Comparison of ENCODE assay signal across 19 cellular contexts in genomic region chr1:112594208-112594876, GRCh38.
"Had no signal": no experiment of that assay in that cellular context is flagged by ENCODE, and none has a peak within 500 bp of the region (broad histone marks: within the 10 kb centered on the region; RNA-seq: fewer than 3 reads in every experiment).

No MANE protein-coding gene starts in this region.

- H3K27me3 Mint-ChIP-seq: activated naive CD4-positive, alpha-beta T cell treated with anti-CD3 and anti-CD28 coated beads, Interleukin-2, amount 10 ng/mL, durations not matched to agents 7 days and 5 days; stimulated activated naive CD8-positive, alpha-beta T cell treated with anti-CD3 and anti-CD28 coated beads, Interleukin-15, Interleukin-2, amounts not matched to agents 100 ng/mL and 50 ng/mL, for 24 hours had no signal

- H3K4me3 ChIP-seq: ascending aorta, gastroesophageal sphincter, heart left ventricle, tibial nerve, uterus had no signal

- H3K9me3 ChIP-seq: ascending aorta, gastroesophageal sphincter, uterus had no signal

- ATAC-seq: activated CD4-positive, CD25-positive, alpha-beta regulatory T cell treated with anti-CD3 and anti-CD28 coated beads, Interleukin-2, amount 50 U/mL, for 24 hours; activated T-cell treated with anti-CD3 and anti-CD28 coated beads, Interleukin-2, amount 50 U/mL, for 4 hours; gastroesophageal sphincter; heart left ventricle; left ventricle myocardium superior had no signal

- H3K9me3 Mint-ChIP-seq: activated naive CD4-positive, alpha-beta T cell treated with anti-CD3 and anti-CD28 coated beads, Interleukin-2, amount 10 ng/mL, durations not matched to agents 7 days and 5 days had no signal

- H3K27ac ChIP-seq: ascending aorta, gastroesophageal sphincter, heart left ventricle, tibial nerve, uterus had no signal

- DNase-seq: activated CD4-positive, alpha-beta T cell treated with anti-CD3 and anti-CD28 coated beads, Interleukin-2, amount 50 U/mL, for 1 hour; activated CD8-positive, alpha-beta memory T cell treated with anti-CD3 and anti-CD28 coated beads, Interleukin-2, amount 50 U/mL, for 4 hours; activated effector memory CD4-positive, alpha-beta T cell treated with Interleukin-2 at 50 U/mL for 16 hours; activated naive CD4-positive, alpha-beta T cell treated with anti-CD3 and anti-CD28 coated beads, Interleukin-2, amount 10 ng/mL, durations not matched to agents 7 days and 5 days; activated T-cell treated with anti-CD3 and anti-CD28 coated beads, Interleukin-2, amount 50 U/mL, for 4 hours; cerebellar nuclear complex; effector CD4-positive, alpha-beta T cell; heart left ventricle; left ventricle myocardium superior; occipital lobe; stimulated activated CD4-positive, alpha-beta T cell treated with anti-CD3 and anti-CD28 coated beads, Interleukin-12 subunit alpha, Interleukin-12 subunit beta, amount 100 ng/mL, for 4 hours; stimulated activated CD4-positive, alpha-beta T cell treated with anti-CD3 and anti-CD28 coated beads, Interleukin-2, amount 100 ng/mL, for 24 hours; T1000; uterus had no signal

- H3K27me3 ChIP-seq: ascending aorta, gastroesophageal sphincter, heart left ventricle, tibial nerve, uterus had no signal

- H3K4me1 ChIP-seq: ascending aorta, gastroesophageal sphincter, heart left ventricle, tibial nerve, uterus had no signal

- H3K4me3 Mint-ChIP-seq: activated naive CD4-positive, alpha-beta T cell treated with anti-CD3 and anti-CD28 coated beads, Interleukin-2, amount 10 ng/mL, durations not matched to agents 7 days and 5 days; activated T-cell treated with anti-CD3 and anti-CD28 coated beads, Interleukin-2, amount 50 U/mL, for 4 hours; stimulated activated naive CD8-positive, alpha-beta T cell treated with anti-CD3 and anti-CD28 coated beads, Interleukin-15, Interleukin-2, amounts not matched to agents 100 ng/mL and 50 ng/mL, for 24 hours had no signal

- H3K36me3 ChIP-seq: uterus had no signal

- H3K4me1 Mint-ChIP-seq: activated naive CD4-positive, alpha-beta T cell treated with anti-CD3 and anti-CD28 coated beads, Interleukin-2, amount 10 ng/mL, durations not matched to agents 7 days and 5 days had no signal

- H3K27ac Mint-ChIP-seq: activated naive CD4-positive, alpha-beta T cell treated with anti-CD3 and anti-CD28 coated beads, Interleukin-2, amount 10 ng/mL, durations not matched to agents 7 days and 5 days; stimulated activated naive CD8-positive, alpha-beta T cell treated with anti-CD3 and anti-CD28 coated beads, Interleukin-15, Interleukin-2, amounts not matched to agents 100 ng/mL and 50 ng/mL, for 24 hours had no signal
